In the genomic region with DNA sequence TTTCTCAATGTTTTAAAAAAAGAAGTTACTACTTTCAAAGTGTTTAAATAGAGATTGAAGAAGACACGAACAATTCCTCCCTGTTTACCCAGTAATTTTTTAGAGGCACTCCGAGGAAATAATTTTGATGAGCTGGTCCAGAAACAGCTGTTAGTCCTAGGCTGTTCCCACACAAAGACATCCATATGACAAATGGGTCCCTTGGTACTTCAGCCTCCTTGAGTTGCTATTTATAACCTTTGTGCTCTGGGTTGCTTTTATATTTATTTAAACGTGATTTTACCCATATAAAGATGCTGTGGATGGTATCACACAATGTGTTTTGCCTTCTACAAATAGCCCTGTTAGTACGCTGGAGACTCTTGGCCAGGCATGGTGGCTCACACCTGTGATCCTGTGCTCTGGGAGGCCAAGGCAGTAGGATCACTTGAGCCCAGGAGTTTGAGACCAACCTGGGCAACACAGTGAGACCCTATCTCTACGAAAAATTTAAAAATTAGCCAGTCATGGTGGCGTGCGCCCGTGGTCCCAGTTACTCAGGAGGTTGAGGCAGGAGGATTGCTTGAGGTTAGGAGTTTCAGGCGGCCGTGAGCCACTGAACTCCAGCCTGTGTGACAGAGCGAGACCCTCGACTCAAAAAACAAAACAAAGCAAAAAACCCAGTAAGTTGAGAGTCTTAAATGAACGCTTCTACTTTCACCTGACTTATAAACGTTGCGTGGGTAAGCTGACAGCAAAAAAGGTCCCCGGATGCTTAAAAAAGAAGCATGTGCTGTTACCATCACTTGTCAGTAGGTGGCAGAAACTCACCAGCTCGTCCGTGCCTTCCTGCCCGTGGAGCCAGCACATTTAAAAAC, we compare ENCODE assay signal across 8 cellular contexts. TPM values are rescaled to one million over a fixed set of nuclear protein-coding genes. Genes with fewer than 3 reads are reported as not detected.
A peak's percentile ranks its signal among the peaks of the same experiment; 100 is the strongest.
DNase-seq lines count a peak whose midpoint lies in the region; ATAC-seq and TF ChIP-seq lines count a peak whose summit lies in the region.

No MANE protein-coding gene starts in this region.

- H3K4me3 Mint-ChIP-seq in naive thymus-derived CD4-positive, alpha-beta T cell, result peak overlapping the region in 8 of 10 donors; percentile 48 to 89 (median 62)

- POLR2A ChIA-PET in naive thymus-derived CD4-positive, alpha-beta T cell (lab: Charles Lee), result interaction anchor here (0.6 to 4.7 kb wide), 15 partner anchors 9 to 214 kb away, joined by 3 to 94 read pairs (median 4); a partner anchor contains a TSS

- H3K27me3 ChIP-seq in OCI-LY1 (ENCODE audit: insufficient read depth, low read length), result no peaks in the 10 kb centered on the region
- no peaks in the 10 kb centered on the region for H3K27me3 ChIP-seq in naive thymus-derived CD4-positive, alpha-beta T cell (ENCODE audit: control insufficient read depth in 2 of 2, insufficient read depth in 2 of 2, low read length in 2 of 2)

- H3K79me2 ChIP-seq in OCI-LY1 (ENCODE audit: insufficient read depth, low read length), result no peaks in the 10 kb centered on the region

- H3K4me1 Mint-ChIP-seq in naive thymus-derived CD4-positive, alpha-beta T cell, result peaks cover 51 to 72% (median 66%) of the 10 kb centered on the region in 7 donors

- peaks cover 52% of the 10 kb centered on the region for H3K4me1 ChIP-seq in OCI-LY1 (ENCODE audit: insufficient read depth, low read length, severe bottlenecking)
- peaks cover 47 to 59% of the 10 kb centered on the region in 2 donors for H3K4me1 ChIP-seq in naive thymus-derived CD4-positive, alpha-beta T cell (ENCODE audit: control insufficient read depth in 2 of 2, insufficient read depth in 2 of 2, low read length in 2 of 2)

- no peak overlapping the region for H2AFZ ChIP-seq in OCI-LY1 (ENCODE audit: low read length)

- H3K4me2 ChIP-seq in OCI-LY1 (ENCODE audit: low read length), result peak overlapping the region; percentile 51

- H3K27me3 Mint-ChIP-seq in naive thymus-derived CD4-positive, alpha-beta T cell, result no peaks in the 10 kb centered on the region

- peak; percentile 87 for TF ChIP-seq CTCF in OCI-LY1 (IDR thresholded peaks at IDR 0.05; ENCODE audit: low read length)

- H3K27ac Mint-ChIP-seq in naive thymus-derived CD4-positive, alpha-beta T cell, result peak overlapping the region; percentile 86 to 99 (median 94)

- no peaks in the 10 kb centered on the region for H3F3A ChIP-seq in OCI-LY1 (ENCODE audit: insufficient read depth, low read length)

- CTCF ChIA-PET in naive thymus-derived CD4-positive, alpha-beta T cell (lab: Charles Lee), result interaction anchor here (0.7 to 5.9 kb wide), 25 partner anchors 9 to 1360 kb away, joined by 3 to 77 read pairs (median 5); a partner anchor contains a TSS

- H3K9me3 ChIP-seq in OCI-LY1 (ENCODE audit: low read length), result no peaks in the 10 kb centered on the region
- no peaks in the 10 kb centered on the region for H3K9me3 ChIP-seq in naive thymus-derived CD4-positive, alpha-beta T cell (ENCODE audit: control insufficient read depth in 2 of 3, low read length in 3 of 3)

- H3K9me3 Mint-ChIP-seq in naive thymus-derived CD4-positive, alpha-beta T cell, result no peaks in the 10 kb centered on the region

- H3K27ac ChIP-seq in OCI-LY1 (ENCODE audit: low read depth, low read length, poor library complexity, severe bottlenecking), result peak overlapping the region; percentile 76
- H3K27ac ChIP-seq in naive thymus-derived CD4-positive, alpha-beta T cell (ENCODE audit: low read depth, low read length), result peak overlapping the region; percentile 72

- H3K36me3 Mint-ChIP-seq in naive thymus-derived CD4-positive, alpha-beta T cell, result peaks cover 29 to 74% (median 58%) of the 10 kb centered on the region in 5 donors

- no peak overlapping the region for H3K4me3 ChIP-seq in OCI-LY1 (ENCODE audit: low read depth, low read length, poor library complexity, severe bottlenecking)
- H3K4me3 ChIP-seq in naive thymus-derived CD4-positive, alpha-beta T cell (ENCODE audit: low read length), result no peak overlapping the region

- H3K36me3 ChIP-seq in OCI-LY1 (ENCODE audit: insufficient read depth, low read length), result peaks cover 39% of the 10 kb centered on the region; the same call in 1 of the 2 replicates
- peaks cover 51 to 86% (median 71%) of the 10 kb centered on the region in 3 experiments for H3K36me3 ChIP-seq in naive thymus-derived CD4-positive, alpha-beta T cell (ENCODE audit: control insufficient read depth in 2 of 3, insufficient read depth in 3 of 3, low read length in 3 of 3)

- H4K20me1 ChIP-seq in OCI-LY1 (ENCODE audit: insufficient read depth, low read length), result no peaks in the 10 kb centered on the region

- intact Hi-C loops in naive thymus-derived CD4-positive, alpha-beta T cell (cut with micrococcal nuclease), result loop anchor here (1.0 to 5.0 kb wide), 10 partner anchors 15 to 273 kb away; no protein-coding TSS in a partner anchor

- H3K9ac ChIP-seq in OCI-LY1 (ENCODE audit: low read length), result peak overlapping the region; percentile 40; the same call in 1 of the 2 replicates

- ATAC-seq in esophagus mucosa (peak; percentile 61), HG02938 (IDR thresholded peaks at IDR 0.05; ENCODE audit: unreplicated experiment) (no peak)
- ATAC-seq in naive thymus-derived CD4-positive, alpha-beta T cell, result peak; percentile 78

- no peaks in the 10 kb centered on the region for H3K9me2 ChIP-seq in OCI-LY1 (ENCODE audit: low read depth, low read length)

- peak; percentile 47 for DNase-seq in GM04504 (ENCODE audit: low read depth)
- DNase-seq in HuH-7 (ENCODE audit: low spot score), result peak; percentile 45
- DNase-seq in activated T-cell treated with anti-CD3 and anti-CD28 coated beads for 4 hours, result peak; percentile 60
- DNase-seq in naive thymus-derived CD4-positive, alpha-beta T cell, result peak; percentile 25 to 83 (median 74)
- DNase-seq in stimulated activated naive CD4-positive, alpha-beta T cell (lab: John Stamatoyannopoulos, UW), result peak; percentile 16 to 82 (median 63)

RNA-seq across cellular contexts. Expression of a gene that starts 56.9 kb away (rescaled TPM):
- not detected for total RNA-seq in esophagus mucosa
- total RNA-seq in naive thymus-derived CD4-positive, alpha-beta T cell, result 1 to 10 TPM; 1.3 to 9.4 (median 5.0) TPM
- under 1 TPM in 1 of 2 donors, not detected in 1; 0.70 TPM for polyA plus RNA-seq in naive thymus-derived CD4-positive, alpha-beta T cell
